ENCODE assay signal across 2 cellular contexts in genomic region chr6:142735182-142735581, GRCh38.
TF ChIP-seq lines count a peak whose summit lies in the region.

No MANE protein-coding gene starts in this region.

TF ChIP-seq in HepG2, 621 proteins besides CTCF, POLR2A, EP300 and RAD21 (continued from another document):
- TF ChIP-seq PATZ1 (CRISPR knock-in tag; IDR thresholded peaks at IDR 0.05): peak; percentile 17; the same call in 1 of the 2 replicates
- TF ChIP-seq ZNF777 (CRISPR knock-in tag; IDR thresholded peaks at IDR 0.05): no peak
- no peak for TF ChIP-seq ZFP36 (IDR thresholded peaks at IDR 0.05; ENCODE audit: borderline replicate concordance, low read depth, low read length, partially characterized antibody)
- no peak for TF ChIP-seq PRPF4 (IDR thresholded peaks at IDR 0.05; ENCODE audit: low read depth, low read length, poor library complexity, severe bottlenecking)
- TF ChIP-seq FOXP1 (IDR thresholded peaks at IDR 0.05): no peak
- TF ChIP-seq FOXP1 (CRISPR knock-in tag; IDR thresholded peaks at IDR 0.05): peak; percentile 15; the same call in 1 of the 2 replicates
- TF ChIP-seq DR1 (CRISPR knock-in tag; IDR thresholded peaks at IDR 0.05): no peak
- TF ChIP-seq ZNF879 (CRISPR knock-in tag; IDR thresholded peaks at IDR 0.05): no peak
- no peak for TF ChIP-seq ELF3 (CRISPR knock-in tag; IDR thresholded peaks at IDR 0.05)
- TF ChIP-seq ZMAT5 (CRISPR knock-in tag; IDR thresholded peaks at IDR 0.05; ENCODE audit: borderline replicate concordance, low read depth): no peak
- TF ChIP-seq RFXAP (CRISPR knock-in tag; IDR thresholded peaks at IDR 0.05; ENCODE audit: borderline replicate concordance): no peak
- no peak for TF ChIP-seq SP4 (CRISPR knock-in tag; IDR thresholded peaks at IDR 0.05)
- no peak for TF ChIP-seq ARID4A (CRISPR knock-in tag; IDR thresholded peaks at IDR 0.05; ENCODE audit: borderline replicate concordance)
- no peak for TF ChIP-seq ZNF547 (CRISPR knock-in tag; IDR thresholded peaks at IDR 0.05)
- TF ChIP-seq MAFF (IDR thresholded peaks at IDR 0.05; ENCODE audit: low read depth, low read length): no peak
- peak; percentile 64 for TF ChIP-seq FOSL2 (CRISPR knock-in tag; IDR thresholded peaks at IDR 0.05)

TF ChIP-seq in WTC11, 78 proteins besides CTCF, POLR2A, EP300 and RAD21 (continued from another document):
- TF ChIP-seq HMGXB4 (CRISPR knock-in tag; IDR thresholded peaks at IDR 0.05): no peak
- no peak for TF ChIP-seq E2F5 (CRISPR knock-in tag; IDR thresholded peaks at IDR 0.05)
- no peak for TF ChIP-seq ARID4B (CRISPR knock-in tag; IDR thresholded peaks at IDR 0.05; ENCODE audit: borderline replicate concordance)
- no peak for TF ChIP-seq FOXJ3 (CRISPR knock-in tag; IDR thresholded peaks at IDR 0.05; ENCODE audit: borderline replicate concordance)
- no peak for TF ChIP-seq ATF1 (CRISPR knock-in tag; IDR thresholded peaks at IDR 0.05)
- TF ChIP-seq ZNF423 (CRISPR knock-in tag; IDR thresholded peaks at IDR 0.05): no peak
